In genomic region chr2:234708091-234708683, GRCh38 we compare ENCODE assay signal across 2 cellular contexts.
TF ChIP-seq lines count a peak whose summit lies in the region.

No MANE protein-coding gene starts in this region.

TF ChIP-seq in GM23338, 12 proteins besides CTCF, POLR2A, EP300 and RAD21 (continued from another document):
- TF ChIP-seq, protein P1, sequence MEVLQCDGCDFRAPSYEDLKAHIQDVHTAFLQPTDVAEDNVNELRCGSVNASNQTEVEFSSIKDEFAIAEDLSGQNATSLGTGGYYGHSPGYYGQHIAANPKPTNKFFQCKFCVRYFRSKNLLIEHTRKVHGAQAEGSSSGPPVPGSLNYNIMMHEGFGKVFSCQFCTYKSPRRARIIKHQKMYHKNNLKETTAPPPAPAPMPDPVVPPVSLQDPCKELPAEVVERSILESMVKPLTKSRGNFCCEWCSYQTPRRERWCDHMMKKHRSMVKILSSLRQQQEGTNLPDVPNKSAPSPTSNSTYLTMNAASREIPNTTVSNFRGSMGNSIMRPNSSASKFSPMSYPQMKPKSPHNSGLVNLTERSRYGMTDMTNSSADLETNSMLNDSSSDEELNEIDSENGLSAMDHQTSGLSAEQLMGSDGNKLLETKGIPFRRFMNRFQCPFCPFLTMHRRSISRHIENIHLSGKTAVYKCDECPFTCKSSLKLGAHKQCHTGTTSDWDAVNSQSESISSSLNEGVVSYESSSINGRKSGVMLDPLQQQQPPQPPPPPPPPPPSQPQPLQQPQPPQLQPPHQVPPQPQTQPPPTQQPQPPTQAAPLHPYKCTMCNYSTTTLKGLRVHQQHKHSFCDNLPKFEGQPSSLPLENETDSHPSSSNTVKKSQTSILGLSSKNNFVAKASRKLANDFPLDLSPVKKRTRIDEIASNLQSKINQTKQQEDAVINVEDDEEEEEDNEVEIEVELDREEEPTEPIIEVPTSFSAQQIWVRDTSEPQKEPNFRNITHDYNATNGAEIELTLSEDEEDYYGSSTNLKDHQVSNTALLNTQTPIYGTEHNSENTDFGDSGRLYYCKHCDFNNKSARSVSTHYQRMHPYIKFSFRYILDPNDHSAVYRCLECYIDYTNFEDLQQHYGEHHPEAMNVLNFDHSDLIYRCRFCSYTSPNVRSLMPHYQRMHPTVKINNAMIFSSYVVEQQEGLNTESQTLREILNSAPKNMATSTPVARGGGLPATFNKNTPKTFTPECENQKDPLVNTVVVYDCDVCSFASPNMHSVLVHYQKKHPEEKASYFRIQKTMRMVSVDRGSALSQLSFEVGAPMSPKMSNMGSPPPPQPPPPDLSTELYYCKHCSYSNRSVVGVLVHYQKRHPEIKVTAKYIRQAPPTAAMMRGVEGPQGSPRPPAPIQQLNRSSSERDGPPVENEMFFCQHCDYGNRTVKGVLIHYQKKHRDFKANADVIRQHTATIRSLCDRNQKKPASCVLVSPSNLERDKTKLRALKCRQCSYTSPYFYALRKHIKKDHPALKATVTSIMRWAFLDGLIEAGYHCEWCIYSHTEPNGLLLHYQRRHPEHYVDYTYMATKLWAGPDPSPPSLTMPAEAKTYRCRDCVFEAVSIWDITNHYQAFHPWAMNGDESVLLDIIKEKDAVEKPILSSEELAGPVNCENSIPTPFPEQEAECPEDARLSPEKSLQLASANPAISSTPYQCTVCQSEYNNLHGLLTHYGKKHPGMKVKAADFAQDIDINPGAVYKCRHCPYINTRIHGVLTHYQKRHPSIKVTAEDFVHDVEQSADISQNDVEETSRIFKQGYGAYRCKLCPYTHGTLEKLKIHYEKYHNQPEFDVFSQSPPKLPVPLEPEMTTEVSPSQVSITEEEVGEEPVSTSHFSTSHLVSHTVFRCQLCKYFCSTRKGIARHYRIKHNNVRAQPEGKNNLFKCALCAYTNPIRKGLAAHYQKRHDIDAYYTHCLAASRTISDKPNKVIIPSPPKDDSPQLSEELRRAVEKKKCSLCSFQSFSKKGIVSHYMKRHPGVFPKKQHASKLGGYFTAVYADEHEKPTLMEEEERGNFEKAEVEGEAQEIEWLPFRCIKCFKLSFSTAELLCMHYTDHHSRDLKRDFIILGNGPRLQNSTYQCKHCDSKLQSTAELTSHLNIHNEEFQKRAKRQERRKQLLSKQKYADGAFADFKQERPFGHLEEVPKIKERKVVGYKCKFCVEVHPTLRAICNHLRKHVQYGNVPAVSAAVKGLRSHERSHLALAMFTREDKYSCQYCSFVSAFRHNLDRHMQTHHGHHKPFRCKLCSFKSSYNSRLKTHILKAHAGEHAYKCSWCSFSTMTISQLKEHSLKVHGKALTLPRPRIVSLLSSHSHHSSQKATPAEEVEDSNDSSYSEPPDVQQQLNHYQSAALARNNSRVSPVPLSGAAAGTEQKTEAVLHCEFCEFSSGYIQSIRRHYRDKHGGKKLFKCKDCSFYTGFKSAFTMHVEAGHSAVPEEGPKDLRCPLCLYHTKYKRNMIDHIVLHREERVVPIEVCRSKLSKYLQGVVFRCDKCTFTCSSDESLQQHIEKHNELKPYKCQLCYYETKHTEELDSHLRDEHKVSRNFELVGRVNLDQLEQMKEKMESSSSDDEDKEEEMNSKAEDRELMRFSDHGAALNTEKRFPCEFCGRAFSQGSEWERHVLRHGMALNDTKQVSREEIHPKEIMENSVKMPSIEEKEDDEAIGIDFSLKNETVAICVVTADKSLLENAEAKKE (CRISPR knock-in tag; IDR thresholded peaks at IDR 0.05) = no peak
TF ChIP-seq in GM23338: peak in this region for 1.

TF ChIP-seq in WTC11, 78 proteins besides CTCF, POLR2A, EP300 and RAD21 (continued from another document):
- no peak for TF ChIP-seq TP53 (CRISPR knock-in tag; IDR thresholded peaks at IDR 0.05)
